ENCODE assay signal across 1 cellular context in the genomic region with DNA sequence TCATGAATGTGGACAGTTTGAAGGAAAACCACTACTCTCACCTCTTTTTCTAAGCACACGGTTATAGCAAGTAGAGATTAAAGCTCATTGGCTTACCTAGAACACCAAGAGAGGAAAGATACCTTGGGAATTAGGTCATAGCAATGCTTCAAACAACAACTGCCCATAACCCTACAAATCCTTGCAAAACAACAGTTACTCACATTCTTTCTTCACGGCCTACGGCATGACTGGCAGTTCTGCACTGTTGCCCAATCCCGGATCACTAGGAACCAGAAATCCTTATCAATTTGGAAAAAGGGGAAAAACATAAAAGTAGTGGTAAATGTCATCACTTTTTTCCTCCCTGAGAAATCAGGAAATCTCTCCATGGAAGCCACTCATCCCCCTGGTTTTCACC.
TF ChIP-seq lines count a peak whose summit lies in the region.

No MANE protein-coding gene starts in this region.

TF ChIP-seq in HepG2, 621 proteins besides CTCF, POLR2A, EP300 and RAD21 (continued from another document and continues in another):
- TF ChIP-seq, protein P1, sequence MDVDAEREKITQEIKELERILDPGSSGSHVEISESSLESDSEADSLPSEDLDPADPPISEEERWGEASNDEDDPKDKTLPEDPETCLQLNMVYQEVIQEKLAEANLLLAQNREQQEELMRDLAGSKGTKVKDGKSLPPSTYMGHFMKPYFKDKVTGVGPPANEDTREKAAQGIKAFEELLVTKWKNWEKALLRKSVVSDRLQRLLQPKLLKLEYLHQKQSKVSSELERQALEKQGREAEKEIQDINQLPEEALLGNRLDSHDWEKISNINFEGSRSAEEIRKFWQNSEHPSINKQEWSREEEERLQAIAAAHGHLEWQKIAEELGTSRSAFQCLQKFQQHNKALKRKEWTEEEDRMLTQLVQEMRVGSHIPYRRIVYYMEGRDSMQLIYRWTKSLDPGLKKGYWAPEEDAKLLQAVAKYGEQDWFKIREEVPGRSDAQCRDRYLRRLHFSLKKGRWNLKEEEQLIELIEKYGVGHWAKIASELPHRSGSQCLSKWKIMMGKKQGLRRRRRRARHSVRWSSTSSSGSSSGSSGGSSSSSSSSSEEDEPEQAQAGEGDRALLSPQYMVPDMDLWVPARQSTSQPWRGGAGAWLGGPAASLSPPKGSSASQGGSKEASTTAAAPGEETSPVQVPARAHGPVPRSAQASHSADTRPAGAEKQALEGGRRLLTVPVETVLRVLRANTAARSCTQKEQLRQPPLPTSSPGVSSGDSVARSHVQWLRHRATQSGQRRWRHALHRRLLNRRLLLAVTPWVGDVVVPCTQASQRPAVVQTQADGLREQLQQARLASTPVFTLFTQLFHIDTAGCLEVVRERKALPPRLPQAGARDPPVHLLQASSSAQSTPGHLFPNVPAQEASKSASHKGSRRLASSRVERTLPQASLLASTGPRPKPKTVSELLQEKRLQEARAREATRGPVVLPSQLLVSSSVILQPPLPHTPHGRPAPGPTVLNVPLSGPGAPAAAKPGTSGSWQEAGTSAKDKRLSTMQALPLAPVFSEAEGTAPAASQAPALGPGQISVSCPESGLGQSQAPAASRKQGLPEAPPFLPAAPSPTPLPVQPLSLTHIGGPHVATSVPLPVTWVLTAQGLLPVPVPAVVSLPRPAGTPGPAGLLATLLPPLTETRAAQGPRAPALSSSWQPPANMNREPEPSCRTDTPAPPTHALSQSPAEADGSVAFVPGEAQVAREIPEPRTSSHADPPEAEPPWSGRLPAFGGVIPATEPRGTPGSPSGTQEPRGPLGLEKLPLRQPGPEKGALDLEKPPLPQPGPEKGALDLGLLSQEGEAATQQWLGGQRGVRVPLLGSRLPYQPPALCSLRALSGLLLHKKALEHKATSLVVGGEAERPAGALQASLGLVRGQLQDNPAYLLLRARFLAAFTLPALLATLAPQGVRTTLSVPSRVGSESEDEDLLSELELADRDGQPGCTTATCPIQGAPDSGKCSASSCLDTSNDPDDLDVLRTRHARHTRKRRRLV (CRISPR knock-in tag; IDR thresholded peaks at IDR 0.05), result no peak
- TF ChIP-seq ZNF614 (CRISPR knock-in tag; IDR thresholded peaks at IDR 0.05; ENCODE audit: borderline replicate concordance) (0 out of 2 replicates have a peak, but pooled peaks have one; percentile 15), ZNF121 (CRISPR knock-in tag; IDR thresholded peaks at IDR 0.05) (no peak), KLF12 (CRISPR knock-in tag; IDR thresholded peaks at IDR 0.05; ENCODE audit: borderline replicate concordance) (no peak), ZNF460 (CRISPR knock-in tag; IDR thresholded peaks at IDR 0.05; ENCODE audit: borderline replicate concordance) (no peak), SP4 (CRISPR knock-in tag; IDR thresholded peaks at IDR 0.05) (no peak), ZSCAN22 (CRISPR knock-in tag; IDR thresholded peaks at IDR 0.05) (no peak), SAP130 (CRISPR knock-in tag; IDR thresholded peaks at IDR 0.05; ENCODE audit: low read depth) (peak; percentile 61; the same call in 1 of the 2 replicates), SMC3 (IDR thresholded peaks at IDR 0.05; ENCODE audit: low read length) (peak; percentile 4; the same call in 1 of the 2 replicates), YEATS2 (CRISPR knock-in tag; IDR thresholded peaks at IDR 0.05; ENCODE audit: borderline replicate concordance) (no peak), ZIK1 (CRISPR knock-in tag; IDR thresholded peaks at IDR 0.05; ENCODE audit: borderline replicate concordance, low read depth) (no peak), ZNF556 (CRISPR knock-in tag; IDR thresholded peaks at IDR 0.05; ENCODE audit: borderline replicate concordance) (no peak), KLF11 (CRISPR knock-in tag; IDR thresholded peaks at IDR 0.05) (no peak), TCF7L2 (IDR thresholded peaks at IDR 0.05; ENCODE audit: low read depth, low read length) (no peak), CEBPG (CRISPR knock-in tag; IDR thresholded peaks at IDR 0.05) (peak; percentile 92), ARNT2 (CRISPR knock-in tag; IDR thresholded peaks at IDR 0.05; ENCODE audit: low read depth) (no peak), ZNF616 (CRISPR knock-in tag; IDR thresholded peaks at IDR 0.05; ENCODE audit: low read depth) (no peak), MXI1 (IDR thresholded peaks at IDR 0.05; ENCODE audit: borderline replicate concordance, low read depth, low read length) (no peak), TGIF2 (CRISPR knock-in tag; IDR thresholded peaks at IDR 0.05) (no peak), CEBPB (IDR thresholded peaks at IDR 0.05; ENCODE audit: borderline replicate concordance, low read depth, low read length) (peak; percentile 96), ZMYM3 (CRISPR knock-in tag; IDR thresholded peaks at IDR 0.05) (no peak), ZNF124 (CRISPR knock-in tag; IDR thresholded peaks at IDR 0.05) (no peak), FOXK1 (CRISPR knock-in tag; IDR thresholded peaks at IDR 0.05; ENCODE audit: borderline replicate concordance, low read depth) (no peak), HNF4G (IDR thresholded peaks at IDR 0.05; ENCODE audit: borderline replicate concordance, low read depth, low read length) (no peak), HNF4G (CRISPR knock-in tag; IDR thresholded peaks at IDR 0.05; ENCODE audit: borderline replicate concordance, low read depth) (no peak), THRA (CRISPR knock-in tag; IDR thresholded peaks at IDR 0.05; ENCODE audit: borderline replicate concordance) (no peak), ZNF20 (CRISPR knock-in tag; IDR thresholded peaks at IDR 0.05) (no peak), LCORL (IDR thresholded peaks at IDR 0.05) (no peak), LCORL (CRISPR knock-in tag; IDR thresholded peaks at IDR 0.05) (peak; percentile 53; the same call in 1 of the 2 replicates), IRF2 (CRISPR knock-in tag; IDR thresholded peaks at IDR 0.05) (0 out of 2 replicates have a peak, but pooled peaks have one; percentile 47), ZNF720 (CRISPR knock-in tag; IDR thresholded peaks at IDR 0.05) (no peak), POLR2G (IDR thresholded peaks at IDR 0.05; ENCODE audit: low read depth, low read length) (no peak), ZMYM4 (CRISPR knock-in tag; IDR thresholded peaks at IDR 0.05) (no peak), SOX5 (CRISPR knock-in tag; IDR thresholded peaks at IDR 0.05; ENCODE audit: borderline replicate concordance) (peak; percentile 60), NFE2L2 (IDR thresholded peaks at IDR 0.05; ENCODE audit: low read length) (peak; percentile 90), JUND (CRISPR knock-in tag; IDR thresholded peaks at IDR 0.05) (no peak), IKZF1 (IDR thresholded peaks at IDR 0.05) (no peak), ZNF3 (CRISPR knock-in tag; IDR thresholded peaks at IDR 0.05) (no peak), ZNF704 (CRISPR knock-in tag; IDR thresholded peaks at IDR 0.05; ENCODE audit: borderline replicate concordance) (no peak), MAFF (IDR thresholded peaks at IDR 0.05; ENCODE audit: low read depth, low read length) (0 out of 2 replicates have a peak, but pooled peaks have one; percentile 14)
- TF ChIP-seq, protein P2, sequence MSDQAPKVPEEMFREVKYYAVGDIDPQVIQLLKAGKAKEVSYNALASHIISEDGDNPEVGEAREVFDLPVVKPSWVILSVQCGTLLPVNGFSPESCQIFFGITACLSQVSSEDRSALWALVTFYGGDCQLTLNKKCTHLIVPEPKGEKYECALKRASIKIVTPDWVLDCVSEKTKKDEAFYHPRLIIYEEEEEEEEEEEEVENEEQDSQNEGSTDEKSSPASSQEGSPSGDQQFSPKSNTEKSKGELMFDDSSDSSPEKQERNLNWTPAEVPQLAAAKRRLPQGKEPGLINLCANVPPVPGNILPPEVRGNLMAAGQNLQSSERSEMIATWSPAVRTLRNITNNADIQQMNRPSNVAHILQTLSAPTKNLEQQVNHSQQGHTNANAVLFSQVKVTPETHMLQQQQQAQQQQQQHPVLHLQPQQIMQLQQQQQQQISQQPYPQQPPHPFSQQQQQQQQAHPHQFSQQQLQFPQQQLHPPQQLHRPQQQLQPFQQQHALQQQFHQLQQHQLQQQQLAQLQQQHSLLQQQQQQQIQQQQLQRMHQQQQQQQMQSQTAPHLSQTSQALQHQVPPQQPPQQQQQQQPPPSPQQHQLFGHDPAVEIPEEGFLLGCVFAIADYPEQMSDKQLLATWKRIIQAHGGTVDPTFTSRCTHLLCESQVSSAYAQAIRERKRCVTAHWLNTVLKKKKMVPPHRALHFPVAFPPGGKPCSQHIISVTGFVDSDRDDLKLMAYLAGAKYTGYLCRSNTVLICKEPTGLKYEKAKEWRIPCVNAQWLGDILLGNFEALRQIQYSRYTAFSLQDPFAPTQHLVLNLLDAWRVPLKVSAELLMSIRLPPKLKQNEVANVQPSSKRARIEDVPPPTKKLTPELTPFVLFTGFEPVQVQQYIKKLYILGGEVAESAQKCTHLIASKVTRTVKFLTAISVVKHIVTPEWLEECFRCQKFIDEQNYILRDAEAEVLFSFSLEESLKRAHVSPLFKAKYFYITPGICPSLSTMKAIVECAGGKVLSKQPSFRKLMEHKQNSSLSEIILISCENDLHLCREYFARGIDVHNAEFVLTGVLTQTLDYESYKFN (CRISPR knock-in tag; conservative IDR thresholded peaks at IDR 0.05), result peak; percentile 50; the same call in 1 of the 2 replicates
- TF ChIP-seq, protein P3, sequence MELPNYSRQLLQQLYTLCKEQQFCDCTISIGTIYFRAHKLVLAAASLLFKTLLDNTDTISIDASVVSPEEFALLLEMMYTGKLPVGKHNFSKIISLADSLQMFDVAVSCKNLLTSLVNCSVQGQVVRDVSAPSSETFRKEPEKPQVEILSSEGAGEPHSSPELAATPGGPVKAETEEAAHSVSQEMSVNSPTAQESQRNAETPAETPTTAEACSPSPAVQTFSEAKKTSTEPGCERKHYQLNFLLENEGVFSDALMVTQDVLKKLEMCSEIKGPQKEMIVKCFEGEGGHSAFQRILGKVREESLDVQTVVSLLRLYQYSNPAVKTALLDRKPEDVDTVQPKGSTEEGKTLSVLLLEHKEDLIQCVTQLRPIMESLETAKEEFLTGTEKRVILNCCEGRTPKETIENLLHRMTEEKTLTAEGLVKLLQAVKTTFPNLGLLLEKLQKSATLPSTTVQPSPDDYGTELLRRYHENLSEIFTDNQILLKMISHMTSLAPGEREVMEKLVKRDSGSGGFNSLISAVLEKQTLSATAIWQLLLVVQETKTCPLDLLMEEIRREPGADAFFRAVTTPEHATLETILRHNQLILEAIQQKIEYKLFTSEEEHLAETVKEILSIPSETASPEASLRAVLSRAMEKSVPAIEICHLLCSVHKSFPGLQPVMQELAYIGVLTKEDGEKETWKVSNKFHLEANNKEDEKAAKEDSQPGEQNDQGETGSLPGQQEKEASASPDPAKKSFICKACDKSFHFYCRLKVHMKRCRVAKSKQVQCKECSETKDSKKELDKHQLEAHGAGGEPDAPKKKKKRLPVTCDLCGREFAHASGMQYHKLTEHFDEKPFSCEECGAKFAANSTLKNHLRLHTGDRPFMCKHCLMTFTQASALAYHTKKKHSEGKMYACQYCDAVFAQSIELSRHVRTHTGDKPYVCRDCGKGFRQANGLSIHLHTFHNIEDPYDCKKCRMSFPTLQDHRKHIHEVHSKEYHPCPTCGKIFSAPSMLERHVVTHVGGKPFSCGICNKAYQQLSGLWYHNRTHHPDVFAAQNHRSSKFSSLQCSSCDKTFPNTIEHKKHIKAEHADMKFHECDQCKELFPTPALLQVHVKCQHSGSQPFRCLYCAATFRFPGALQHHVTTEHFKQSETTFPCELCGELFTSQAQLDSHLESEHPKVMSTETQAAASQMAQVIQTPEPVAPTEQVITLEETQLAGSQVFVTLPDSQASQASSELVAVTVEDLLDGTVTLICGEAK (IDR thresholded peaks at IDR 0.05), result no peak
- TF ChIP-seq, protein P3 (CRISPR knock-in tag; IDR thresholded peaks at IDR 0.05), result no peak
